Comparison of ENCODE assay signal across 24 cellular contexts in genomic region chr2:235644191-235644590, GRCh38.
DNase-seq lines count a peak whose midpoint lies in the region; ATAC-seq and TF ChIP-seq lines count a peak whose summit lies in the region.
"Had no signal": no experiment of that assay in that cellular context is flagged by ENCODE, and none has a peak within 500 bp of the region (broad histone marks: within the 10 kb centered on the region; RNA-seq: fewer than 3 reads in every experiment).

No MANE protein-coding gene starts in this region.

- peaks cover 76% of the 10 kb centered on the region for H3K79me2 ChIP-seq in mammary epithelial cell (ENCODE audit: insufficient read depth, low read length)

- TF ChIP-seq POLR2A in breast epithelium (IDR thresholded peaks at IDR 0.05): no peak

- H3K27me3 ChIP-seq in breast epithelium (no peaks in the 10 kb centered on the region), mammary epithelial cell (ENCODE audit: insufficient read depth, low read length) (no peaks in the 10 kb centered on the region), dorsolateral prefrontal cortex (no peaks in the 10 kb centered on the region)
- H3K27me3 ChIP-seq: BLaER1 treated with 17β-estradiol and CSF1 and Interleukin-3, amounts not matched to agents 10 nM and 100 nM; foreskin keratinocyte; hepatocyte had no signal

- H3K9ac ChIP-seq in mammary epithelial cell (ENCODE audit: insufficient read depth, low read length): no peak overlapping the region
- H3K9ac ChIP-seq: BLaER1 treated with 17β-estradiol and CSF1 and Interleukin-3, amounts not matched to agents 10 nM and 100 nM had no signal

- peak overlapping the region; percentile 50 to 61 for H3K27ac ChIP-seq in breast epithelium
- no peak overlapping the region for H3K27ac ChIP-seq in mammary epithelial cell (ENCODE audit: insufficient read depth, low read depth, low read length)
- H3K27ac ChIP-seq in dorsolateral prefrontal cortex: peak overlapping the region in 58 of 59 donors; percentile 34 to 99 (median 96)
- H3K27ac ChIP-seq: A549; BLaER1 treated with 17β-estradiol and CSF1 and Interleukin-3, amounts not matched to agents 10 nM and 100 nM; foreskin keratinocyte; hepatocyte; WERI-Rb-1 had no signal

- H2AFZ ChIP-seq in mammary epithelial cell (ENCODE audit: low read depth, low read length): no peak overlapping the region
- H2AFZ ChIP-seq: hepatocyte had no signal

- H3K36me3 ChIP-seq in breast epithelium (no peaks in the 10 kb centered on the region), mammary epithelial cell (ENCODE audit: insufficient read depth, low read length) (no peaks in the 10 kb centered on the region), mucosa of descending colon (ENCODE audit: low read depth) (no peaks in the 10 kb centered on the region)
- H3K36me3 ChIP-seq: WERI-Rb-1 had no signal

- CTCF ChIA-PET in mammary epithelial cell (lab: Charles Lee; ENCODE audit: low non-redundant PET): no interaction called here

- H3K36me3 Mint-ChIP-seq in type B pancreatic cell: peaks cover 5% of the 10 kb centered on the region
- H3K36me3 Mint-ChIP-seq in natural killer cell: no peaks in the 10 kb centered on the region
- H3K36me3 Mint-ChIP-seq: immature natural killer cell had no signal

- H3K4me3 ChIP-seq in breast epithelium (no peak overlapping the region), mammary epithelial cell (replicated peaks in 1 of 3; ENCODE audit: insufficient read depth in 1 of 3, low read depth in 2 of 3, low read length in 3 of 3) (no peak overlapping the region), dorsolateral prefrontal cortex (peak overlapping the region in 7 of 59 donors; percentile 5 to 17 (median 9)), mucosa of descending colon (no peak overlapping the region)
- H3K4me3 ChIP-seq: A549; BLaER1 treated with 17β-estradiol and CSF1 and Interleukin-3, amounts not matched to agents 10 nM and 100 nM; hepatocyte had no signal

- H3K4me1 ChIP-seq in breast epithelium (no peaks in the 10 kb centered on the region), mammary epithelial cell (ENCODE audit: insufficient read depth, low read length) (peaks cover 18% of the 10 kb centered on the region), mucosa of descending colon (ENCODE audit: low read depth) (peaks cover 12% of the 10 kb centered on the region)

- no TSS peak for BruUV-seq in mammary epithelial cell (replicated peaks; lab: Mats Ljungman, UMichigan)

- no peaks in the 10 kb centered on the region for H4K20me1 ChIP-seq in mammary epithelial cell (ENCODE audit: insufficient read depth, low read length)

- H3K9me3 Mint-ChIP-seq in type B pancreatic cell: no peaks in the 10 kb centered on the region
- H3K9me3 Mint-ChIP-seq in natural killer cell: no peaks in the 10 kb centered on the region
- H3K9me3 Mint-ChIP-seq: immature natural killer cell had no signal

- WGBS in mammary epithelial cell (ENCODE audit: low coverage, missing lambda C conversion rate): 96% methylated on average over 8 of the region's 10 CpGs

- no peaks in the 10 kb centered on the region for H3K27me3 Mint-ChIP-seq in type B pancreatic cell
- H3K27me3 Mint-ChIP-seq in natural killer cell (ENCODE audit: low read depth in 2 of 2): peaks cover 17 to 33% of the 10 kb centered on the region in 2 donors

- dilution Hi-C loops in mammary epithelial cell (cut with HindIII; ENCODE audit: low sequenced_read_pairs): loop anchor here (10.0 kb wide), 2 partner anchors 89 to 339 kb away; no protein-coding TSS in a partner anchor

- peaks cover 54% of the 10 kb centered on the region for H3K4me1 Mint-ChIP-seq in type B pancreatic cell (ENCODE audit: unreplicated experiment)
- H3K4me1 Mint-ChIP-seq in natural killer cell: no peaks in the 10 kb centered on the region
- H3K4me1 Mint-ChIP-seq: immature natural killer cell had no signal

- TF ChIP-seq CTCF in breast epithelium (IDR thresholded peaks at IDR 0.05) (no peak), mammary epithelial cell (conservative IDR thresholded peaks at IDR 0.05 in 1 of 2, IDR thresholded peaks at IDR 0.05 in 1 of 2; ENCODE audit: extremely low read depth in 1 of 2, insufficient read depth in 1 of 2, low read depth in 1 of 2, low read length in 2 of 2) (no peak), dorsolateral prefrontal cortex (IDR thresholded peaks at IDR 0.05 in 54 of 56, conservative IDR thresholded peaks at IDR 0.05 in 2 of 56; ENCODE audit: low read depth in 1 of 56, partially characterized antibody in 56 of 56) (peak in 1 of 56 donors; percentile 9), mucosa of descending colon (IDR thresholded peaks at IDR 0.05) (no peak), type B pancreatic cell (conservative IDR thresholded peaks at IDR 0.05) (no peak), natural killer cell (IDR thresholded peaks at IDR 0.05) (no peak)

- intact Hi-C loops in breast epithelium (cut with DNase I; ENCODE audit: low total_unique reads) (no loop called here), mammary epithelial cell (cut with micrococcal nuclease) (loop anchor here (5.0 kb wide), 1 partner anchor 47 kb away; no protein-coding TSS in a partner anchor), dorsolateral prefrontal cortex (cut with DNase I) (loop anchor here in 1 of 2 donors (2.0 kb wide), 1 partner anchor 25 kb away; no protein-coding TSS in a partner anchor), mucosa of descending colon (cut with DNase I, micrococcal nuclease) (no loop called here), natural killer cell (cut with micrococcal nuclease) (no loop called here)

- H3K9me3 ChIP-seq in breast epithelium: no peaks in the 10 kb centered on the region
- H3K9me3 ChIP-seq in mammary epithelial cell (replicated peaks; ENCODE audit: insufficient read depth, low read length): no peaks in the 10 kb centered on the region
- H3K9me3 ChIP-seq in mucosa of descending colon: no peaks in the 10 kb centered on the region
- H3K9me3 ChIP-seq: A549 had no signal

- DNase-seq in breast epithelium (ENCODE audit: low spot score in 2 of 2) (no peak), mammary epithelial cell (no peak), dorsolateral prefrontal cortex (peak in 5 of 10 donors; percentile 47 to 67 (median 59)), mucosa of descending colon (peak in 1 of 3 donors; percentile 23), type B pancreatic cell (ENCODE audit: extremely low spot score, unreplicated experiment) (no peak), natural killer cell (no peak)
- no peak for DNase-seq in activated naive CD4-positive, alpha-beta T cell treated with anti-CD3 and anti-CD28 coated beads, Interleukin-2, amount 50 U/mL, for 16 hours
- DNase-seq: activated CD4-positive, alpha-beta T cell treated with anti-CD3 and anti-CD28 coated beads, Interleukin-2, amount 50 U/mL, for 4 hours; activated CD8-positive, alpha-beta memory T cell treated with anti-CD3 and anti-CD28 coated beads, Interleukin-2, amount 50 U/mL, for 4 hours; activated effector memory CD4-positive, alpha-beta T cell treated with anti-CD3 and anti-CD28 coated beads, Interleukin-2, amount 50 U/mL, for 16 hours; EL; foreskin keratinocyte; immature natural killer cell; left ventricle myocardium superior; NCI-H1092 treated with DMSO at 0.1 percent for 48 hours; NCI-H1930; NCI-H510A; WERI-Rb-1 had no signal

- H3K4me3 Mint-ChIP-seq in type B pancreatic cell (no peak overlapping the region), natural killer cell (no peak overlapping the region)
- H3K4me3 Mint-ChIP-seq: immature natural killer cell had no signal

- H3K4me2 ChIP-seq in mammary epithelial cell (ENCODE audit: insufficient read depth, low read depth, low read length): no peak overlapping the region
- H3K4me2 ChIP-seq: A549; BLaER1 treated with 17β-estradiol and CSF1 and Interleukin-3, amounts not matched to agents 10 nM and 100 nM; hepatocyte had no signal

- ATAC-seq in mucosa of descending colon (peak; percentile 8), GM21717 (IDR thresholded peaks at IDR 0.05; ENCODE audit: unreplicated experiment) (no peak), natural killer cell (no peak)
- ATAC-seq: A549, foreskin keratinocyte, HepG2, left ventricle myocardium superior, Panc1 had no signal

- peak overlapping the region; percentile 45 for H3K27ac Mint-ChIP-seq in type B pancreatic cell
- no peak overlapping the region for H3K27ac Mint-ChIP-seq in natural killer cell
- H3K27ac Mint-ChIP-seq: immature natural killer cell had no signal

- in situ Hi-C loops in mammary epithelial cell (cut with MboI; ENCODE audit: low sequenced_read_pairs in 2 of 2): no loop called here
